ENCODE assay signal across 8 cellular contexts in the genomic region with DNA sequence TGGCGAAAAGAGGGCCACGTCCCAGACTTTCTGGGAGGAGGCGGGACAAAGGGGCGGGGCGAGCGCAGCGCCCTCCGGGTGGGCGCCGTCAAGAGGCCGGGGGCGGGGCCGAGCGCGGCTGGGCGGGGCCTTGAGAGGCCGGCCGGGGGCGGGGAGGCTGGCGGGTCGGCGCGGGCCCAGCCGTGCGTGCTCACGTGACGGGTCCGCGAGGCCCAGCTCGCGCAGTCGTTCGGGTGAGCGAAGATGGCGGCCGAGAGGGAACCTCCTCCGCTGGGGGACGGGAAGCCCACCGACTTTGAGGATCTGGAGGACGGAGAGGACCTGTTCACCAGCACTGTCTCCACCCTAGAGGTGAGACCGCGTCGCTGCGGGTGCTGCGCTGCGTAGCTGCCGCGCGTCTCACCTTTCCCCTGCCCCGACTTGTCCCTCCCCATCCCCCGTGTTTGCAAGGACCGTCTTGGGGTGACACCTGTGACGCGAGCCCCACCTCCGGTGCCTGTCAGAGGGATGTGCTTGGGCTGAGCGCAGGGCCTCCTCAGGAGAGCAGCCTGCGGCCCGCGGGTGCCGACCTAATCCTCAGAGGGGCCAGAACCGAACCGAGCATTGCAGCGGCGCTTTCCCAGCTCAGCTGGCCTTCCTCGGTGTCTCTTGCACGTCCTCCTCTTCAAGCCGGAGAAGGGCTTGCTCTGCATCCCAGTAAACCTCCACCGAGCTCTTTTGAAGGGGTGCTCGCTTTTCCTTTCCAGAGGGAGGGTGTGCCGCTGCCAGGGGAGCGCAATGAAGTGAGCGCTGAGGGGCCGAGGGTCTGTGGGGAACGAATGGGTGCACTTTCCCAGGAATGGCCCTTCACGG. TPM values are rescaled to one million over a fixed set of nuclear protein-coding genes. Genes with fewer than 3 reads are reported as not detected.
A peak's percentile ranks its signal among the peaks of the same experiment; 100 is the strongest.
DNase-seq lines count a peak whose midpoint lies in the region; ATAC-seq and TF ChIP-seq lines count a peak whose summit lies in the region.

A gene with protein sequence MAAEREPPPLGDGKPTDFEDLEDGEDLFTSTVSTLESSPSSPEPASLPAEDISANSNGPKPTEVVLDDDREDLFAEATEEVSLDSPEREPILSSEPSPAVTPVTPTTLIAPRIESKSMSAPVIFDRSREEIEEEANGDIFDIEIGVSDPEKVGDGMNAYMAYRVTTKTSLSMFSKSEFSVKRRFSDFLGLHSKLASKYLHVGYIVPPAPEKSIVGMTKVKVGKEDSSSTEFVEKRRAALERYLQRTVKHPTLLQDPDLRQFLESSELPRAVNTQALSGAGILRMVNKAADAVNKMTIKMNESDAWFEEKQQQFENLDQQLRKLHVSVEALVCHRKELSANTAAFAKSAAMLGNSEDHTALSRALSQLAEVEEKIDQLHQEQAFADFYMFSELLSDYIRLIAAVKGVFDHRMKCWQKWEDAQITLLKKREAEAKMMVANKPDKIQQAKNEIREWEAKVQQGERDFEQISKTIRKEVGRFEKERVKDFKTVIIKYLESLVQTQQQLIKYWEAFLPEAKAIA (plus strand): TSS at position 220 of the 852 bp plus-strand sequence. CDS start 24 bp downstream, at position 244.

- CTCF ChIA-PET in activated CD4-positive, alpha-beta memory T cell treated with anti-CD3 and anti-CD28 coated beads for 36 hours (lab: Charles Lee) = interaction anchor here (1.2 to 1.9 kb wide), 6 partner anchors 14 to 73 kb away, joined by 3 to 5 read pairs (median 4); no protein-coding TSS in a partner anchor

- 0% methylated on average over 24 of the region's 75 CpGs for WGBS in right lobe of liver (ENCODE audit: insufficient coverage, low coverage, low lambda C conversion rate, missing lambda C conversion rate)

- no peaks in the 10 kb centered on the region for H3K27me3 Mint-ChIP-seq in activated CD4-positive, alpha-beta memory T cell treated with anti-CD3 and anti-CD28 coated beads for 36 hours

- peak; percentile 74 for TF ChIP-seq POLR2A in right lobe of liver (IDR thresholded peaks at IDR 0.05)

- no peaks in the 10 kb centered on the region for H3K36me3 Mint-ChIP-seq in activated CD4-positive, alpha-beta memory T cell treated with anti-CD3 and anti-CD28 coated beads for 36 hours

- H3K27ac ChIP-seq in dorsolateral prefrontal cortex (peak within 1 kb of the TSS; percentile 19 to 94 (median 83)), right lobe of liver (peak within 1 kb of the TSS; percentile 84 to 92 (median 85))

- peaks cover 27% of the 10 kb centered on the region for H3K4me1 Mint-ChIP-seq in activated CD4-positive, alpha-beta memory T cell treated with anti-CD3 and anti-CD28 coated beads for 36 hours (ENCODE audit: low read depth)

- POLR2A ChIA-PET in activated CD4-positive, alpha-beta memory T cell treated with anti-CD3 and anti-CD28 coated beads for 36 hours (lab: Charles Lee) = interaction anchor here (1.6 kb wide), 1 partner anchor 70 kb away, joined by 6 read pairs; a partner anchor contains a TSS

- H3K27me3 ChIP-seq in dorsolateral prefrontal cortex (no peaks in the 10 kb centered on the region), right lobe of liver (no peaks in the 10 kb centered on the region)

- intact Hi-C loops in activated CD4-positive, alpha-beta memory T cell treated with anti-CD3 and anti-CD28 coated beads for 36 hours (cut with micrococcal nuclease) = loop anchor here (1.0 to 10.0 kb wide), 8 partner anchors 19 to 814 kb away; a partner anchor contains a TSS
- intact Hi-C loops in dorsolateral prefrontal cortex (cut with DNase I) = loop anchor here (5.0 to 10.0 kb wide), 3 partner anchors 67 to 813 kb away; a partner anchor contains a TSS
- intact Hi-C loops in right lobe of liver (cut with DNase I) = loop anchor here in 1 of 2 donors (10.0 kb wide), 1 partner anchor 70 kb away; a partner anchor contains a TSS

- peaks cover 0 to 21% (median 0%) of the 10 kb centered on the region in 4 donors for H3K4me1 ChIP-seq in right lobe of liver

- no peaks in the 10 kb centered on the region for H3K9me3 ChIP-seq in right lobe of liver

- H3K27ac Mint-ChIP-seq in activated CD4-positive, alpha-beta memory T cell treated with anti-CD3 and anti-CD28 coated beads for 36 hours = peak within 1 kb of the TSS; percentile 65

- peak in 29 of 56 donors; percentile 5 to 55 (median 26) for TF ChIP-seq CTCF in dorsolateral prefrontal cortex (IDR thresholded peaks at IDR 0.05 in 54 of 56, conservative IDR thresholded peaks at IDR 0.05 in 2 of 56; ENCODE audit: low read depth in 1 of 56, partially characterized antibody in 56 of 56)
- TF ChIP-seq CTCF in right lobe of liver (IDR thresholded peaks at IDR 0.05) = peak in 1 of 4 donors; percentile 29

- H3K9me3 Mint-ChIP-seq in activated CD4-positive, alpha-beta memory T cell treated with anti-CD3 and anti-CD28 coated beads for 36 hours = no peaks in the 10 kb centered on the region

- no peaks in the 10 kb centered on the region for H3K36me3 ChIP-seq in right lobe of liver

- H3K4me3 Mint-ChIP-seq in activated CD4-positive, alpha-beta memory T cell treated with anti-CD3 and anti-CD28 coated beads for 36 hours = peak within 1 kb of the TSS; percentile 92

- H3K4me3 ChIP-seq in dorsolateral prefrontal cortex = peak within 1 kb of the TSS; percentile 65 to 98 (median 92)
- H3K4me3 ChIP-seq in right lobe of liver = peak within 1 kb of the TSS; percentile 71 to 81 (median 78)

- ATAC-seq in HG03439 (IDR thresholded peaks at IDR 0.05; ENCODE audit: unreplicated experiment) = peak; percentile 91
- peak; percentile 95 to 99 (median 96) for ATAC-seq in right lobe of liver

- peak; percentile 29 to 93 (median 85) for DNase-seq in C1 segment of cervical spinal cord (lab: John Stamatoyannopoulos, UW)
- DNase-seq in GM19238 (ENCODE audit: insufficient read length, low spot score) = peak; percentile 68
- DNase-seq in NCI-H82 treated with DMSO at 0.1 percent for 48 hours (lab: John Stamatoyannopoulos, UW; ENCODE audit: unreplicated experiment) = peak; percentile 19
- peak; percentile 93 for DNase-seq in activated CD4-positive, alpha-beta memory T cell treated with anti-CD3 and anti-CD28 coated beads for 36 hours
- DNase-seq in dorsolateral prefrontal cortex = peak; percentile 87 to 95 (median 90)
- peak; percentile 97 to 98 (median 97) for DNase-seq in right lobe of liver
- DNase-seq in stimulated activated CD4-positive, alpha-beta T cell treated with anti-CD3 and anti-CD28 coated beads, Interleukin-4, amount 100 ng/mL, for 4 hours = peak; percentile 84 to 93

RNA-seq across cellular contexts. Expression of the gene that starts here (rescaled TPM):
- 10 to 100 TPM; 44.5 to 44.6 TPM for total RNA-seq in activated CD4-positive, alpha-beta memory T cell treated with anti-CD3 and anti-CD28 coated beads for 36 hours
- total RNA-seq in dorsolateral prefrontal cortex (10 to 100 TPM; 33.1 to 80.2 (median 54.6) TPM), right lobe of liver (10 to 100 TPM; 26.7 to 42.0 (median 34.2) TPM)

Comparison
In these comparisons a context has a peak if more than half of its experiments do, and no peak if none do; other contexts are left out.
1. Peak in every context shown above with its lines: DNase-seq, ATAC-seq, H3K4me3 ChIP-seq and H3K27ac ChIP-seq.
2. DNase-seq: peak in every context shown above with its lines; median percentile 97 in right lobe of liver; 93 in activated CD4-positive, alpha-beta memory T cell treated with anti-CD3 and anti-CD28 coated beads for 36 hours; 90 in dorsolateral prefrontal cortex; 88 in stimulated activated CD4-positive, alpha-beta T cell treated with anti-CD3 and anti-CD28 coated beads, Interleukin-4, amount 100 ng/mL, for 4 hours; 85 in C1 segment of cervical spinal cord; 68 in GM19238; 19 in NCI-H82 treated with DMSO at 0.1 percent for 48 hours.